ENCODE assay signal across 11 cellular contexts in the genomic region with DNA sequence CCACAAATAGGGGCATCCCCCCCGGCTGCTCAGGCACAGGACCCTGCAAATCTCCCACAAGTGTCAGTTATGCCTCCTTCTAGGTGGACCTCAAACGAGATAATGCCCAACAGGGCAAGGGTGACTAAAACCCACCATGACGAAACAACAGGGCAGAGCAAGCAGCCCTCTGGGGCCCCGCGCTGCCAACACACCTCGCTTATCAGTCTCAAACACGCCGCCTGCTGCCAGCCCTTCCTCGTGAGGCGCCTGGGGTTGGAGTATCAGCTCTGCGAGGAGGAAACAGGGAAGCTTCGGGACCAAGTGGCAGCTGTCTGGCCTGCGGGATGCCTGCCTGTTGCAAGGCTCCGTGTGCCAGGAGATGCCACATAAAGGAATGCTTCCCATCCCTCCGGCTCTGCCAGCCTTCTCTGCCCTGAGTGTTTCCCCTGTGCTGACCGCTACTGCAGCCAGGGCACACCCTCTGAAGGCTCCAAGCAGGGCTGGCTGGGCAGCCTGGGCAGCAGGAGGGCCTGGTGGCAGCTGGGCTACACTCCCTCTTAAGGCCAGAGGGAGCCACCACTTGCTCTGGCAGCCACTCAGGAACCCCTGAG. TPM values are rescaled to one million over a fixed set of nuclear protein-coding genes. Genes with fewer than 3 reads are reported as not detected.
A peak's percentile ranks its signal among the peaks of the same experiment; 100 is the strongest.
DNase-seq lines count a peak whose midpoint lies in the region; ATAC-seq and TF ChIP-seq lines count a peak whose summit lies in the region.
"Had no signal": no experiment of that assay in that cellular context is flagged by ENCODE, and none has a peak within 500 bp of the region (broad histone marks: within the 10 kb centered on the region; RNA-seq: fewer than 3 reads in every experiment).

No MANE protein-coding gene starts in this region.

- H2BK5ac ChIP-seq in mesenchymal stem cell (ENCODE audit: low read depth, low read length, poor library complexity, severe bottlenecking): no peak overlapping the region

- H3K9me3 ChIP-seq in duodenal mucosa (ENCODE audit: control insufficient read depth in 1 of 2, low read length in 2 of 2): no peaks in the 10 kb centered on the region
- H3K9me3 ChIP-seq in mesenchymal stem cell (ENCODE audit: control insufficient read depth, low read length): no peaks in the 10 kb centered on the region
- no peaks in the 10 kb centered on the region for H3K9me3 ChIP-seq in transverse colon
- H3K9me3 ChIP-seq: gastroesophageal sphincter had no signal

- no peak for TF ChIP-seq POLR2A in transverse colon (IDR thresholded peaks at IDR 0.05)

- peaks cover 2% of the 10 kb centered on the region for H3K79me1 ChIP-seq in mesenchymal stem cell (replicated peaks; ENCODE audit: low read length, poor library complexity, severe bottlenecking)

- H4K8ac ChIP-seq in mesenchymal stem cell (ENCODE audit: low read length): no peak overlapping the region

- peaks cover 63 to 69% of the 10 kb centered on the region in 2 donors for H3K4me1 ChIP-seq in duodenal mucosa (ENCODE audit: control insufficient read depth in 1 of 2, insufficient read depth in 2 of 2, low read length in 2 of 2)
- peaks cover 39% of the 10 kb centered on the region for H3K4me1 ChIP-seq in mesenchymal stem cell (ENCODE audit: control insufficient read depth, insufficient read depth, low read depth, low read length)
- peaks cover 12 to 53% (median 47%) of the 10 kb centered on the region in 4 donors for H3K4me1 ChIP-seq in transverse colon

- H3K36me3 ChIP-seq in duodenal mucosa (ENCODE audit: control insufficient read depth in 1 of 2, insufficient read depth in 2 of 2, low read length in 2 of 2) (peaks cover 0 to 11% of the 10 kb centered on the region in 2 donors), mesenchymal stem cell (ENCODE audit: control insufficient read depth in 1 of 2, insufficient read depth in 2 of 2, low read depth in 1 of 2, low read length in 2 of 2) (peaks cover 0 to 45% of the 10 kb centered on the region in 2 experiments), transverse colon (no peaks in the 10 kb centered on the region)

- WGBS in mesenchymal stem cell: 91% methylated on average over 16 of the region's 16 CpGs
- 45% methylated on average over 15 of the region's 16 CpGs; no CpG with 5 or more reads in 1 of the 2 donors for WGBS in transverse colon (ENCODE audit: low coverage in 1 of 2), 2 donors

- no peak overlapping the region for H3K23ac ChIP-seq in mesenchymal stem cell (ENCODE audit: low read length in 2 of 2)

- no peak overlapping the region for H3K18ac ChIP-seq in mesenchymal stem cell (ENCODE audit: low read depth in 1 of 2, low read length in 2 of 2)

- H2AK5ac ChIP-seq in mesenchymal stem cell (ENCODE audit: low read length, severe bottlenecking): peak overlapping the region; percentile 12

- no peak overlapping the region for H3K4me2 ChIP-seq in mesenchymal stem cell (ENCODE audit: low read length, poor library complexity, severe bottlenecking)

- no peak overlapping the region for H4K91ac ChIP-seq in mesenchymal stem cell (ENCODE audit: low read length)

- H3K14ac ChIP-seq in mesenchymal stem cell (ENCODE audit: low read length in 2 of 2): no peak overlapping the region

- no peak overlapping the region for H3K4ac ChIP-seq in mesenchymal stem cell (ENCODE audit: low read depth in 1 of 2, low read length in 2 of 2)

- no peak overlapping the region for H2BK15ac ChIP-seq in mesenchymal stem cell (ENCODE audit: low read depth, poor library complexity, severe bottlenecking)

- H3K27ac ChIP-seq in duodenal mucosa (ENCODE audit: low read depth, low read length): peak overlapping the region; percentile 36
- H3K27ac ChIP-seq in mesenchymal stem cell (ENCODE audit: low read length, poor library complexity, severe bottlenecking): no peak overlapping the region
- H3K27ac ChIP-seq in transverse colon: peak overlapping the region; percentile 23 to 84 (median 40)

- in situ Hi-C loops in transverse colon (cut with MboI; ENCODE audit: low pct_ligation_motif_present in 1 of 4, low pct_unique_long_range_greater_than_20kb in 1 of 4, low sequenced_read_pairs in 3 of 4): no loop called here

- TF ChIP-seq CTCF in transverse colon (IDR thresholded peaks at IDR 0.05): peak in 1 of 5 experiments; percentile 14

- intact Hi-C loops in transverse colon (cut with DNase I; ENCODE audit: low total_unique reads): no loop called here

- no peak overlapping the region for H3K4me3 ChIP-seq in duodenal mucosa (ENCODE audit: low read depth in 1 of 2, low read length in 2 of 2)
- H3K4me3 ChIP-seq in mesenchymal stem cell (ENCODE audit: insufficient read depth in 1 of 2, low read depth in 1 of 2, low read length in 2 of 2): no peak overlapping the region
- H3K4me3 ChIP-seq in transverse colon: no peak overlapping the region

- H2BK12ac ChIP-seq in mesenchymal stem cell (ENCODE audit: low read length in 2 of 2): peak overlapping the region in 1 of 2 experiments; percentile 6

- no peak for ATAC-seq in GM21529 (IDR thresholded peaks at IDR 0.05; ENCODE audit: unreplicated experiment)
- ATAC-seq: gastroesophageal sphincter, PC-3 had no signal

- no peak overlapping the region for H2AFZ ChIP-seq in mesenchymal stem cell (ENCODE audit: low read depth, low read length)

- H3K27me3 ChIP-seq in duodenal mucosa (ENCODE audit: control insufficient read depth in 1 of 2, insufficient read depth in 2 of 2, low read length in 2 of 2) (no peaks in the 10 kb centered on the region), mesenchymal stem cell (ENCODE audit: control insufficient read depth in 1 of 2, insufficient read depth in 1 of 2, low read length in 2 of 2) (no peaks in the 10 kb centered on the region), transverse colon (no peaks in the 10 kb centered on the region)
- H3K27me3 ChIP-seq: gastroesophageal sphincter had no signal

- H3K9ac ChIP-seq in duodenal mucosa (ENCODE audit: low read depth in 1 of 2, low read length in 2 of 2) (peak overlapping the region; percentile 49 to 57), mesenchymal stem cell (ENCODE audit: low read length) (no peak overlapping the region)

- DNase-seq in NCI-H69 (lab: John Stamatoyannopoulos, UW) (peak; percentile 43), mesenchymal stem cell (no peak), transverse colon (peak; percentile 77), HuH-7 (ENCODE audit: low spot score) (no peak)
- no peak for DNase-seq in activated CD4-positive, alpha-beta T cell treated with anti-CD3 and anti-CD28 coated beads for 48 hours
- DNase-seq: activated naive CD8-positive, alpha-beta T cell treated with anti-CD3 and anti-CD28 coated beads, Interleukin-2, amount 10 ng/mL, durations not matched to agents 7 days and 5 days; PC-3; stimulated activated naive CD4-positive, alpha-beta T cell had no signal

- H2BK120ac ChIP-seq in mesenchymal stem cell (ENCODE audit: low read depth, low read length): no peak overlapping the region

- no peak for TF ChIP-seq EP300 in transverse colon (IDR thresholded peaks at IDR 0.05; ENCODE audit: low read depth)

RNA-seq across cellular contexts. Expression of a gene that starts 2.5 kb away (rescaled TPM):
- polyA plus RNA-seq in mesenchymal stem cell (2013, experiment 1 of 2): 0.08 TPM
- polyA plus RNA-seq in mesenchymal stem cell (2013, experiment 2 of 2): 0.04 TPM
- total RNA-seq in transverse colon: 10 to 100 TPM in 3 of 4 donors, not detected in 1; 31.3 to 71.4 (median 50.0) TPM

RNA-seq across cellular contexts. Expression of a gene that starts 31.2 kb away (rescaled TPM):
- 9.8 TPM for polyA plus RNA-seq in mesenchymal stem cell (2013, experiment 1 of 2)
- polyA plus RNA-seq in mesenchymal stem cell (2013, experiment 2 of 2): 9.5 TPM
- 100 to 1,000 TPM in 2 of 4 donors, 10 to 100 TPM in 2; 25.1 to 129 (median 80.3) TPM for total RNA-seq in transverse colon

RNA-seq across cellular contexts. Expression of a gene that starts 31.4 kb away (rescaled TPM):
- 68.5 TPM for polyA plus RNA-seq in mesenchymal stem cell (2013, experiment 1 of 2)
- polyA plus RNA-seq in mesenchymal stem cell (2013, experiment 2 of 2): 71.8 TPM
- total RNA-seq in transverse colon: 10 to 100 TPM; 49.0 to 83.8 (median 71.4) TPM

RNA-seq across cellular contexts. Expression of a gene that starts 48.1 kb away (rescaled TPM):
- 2.6 TPM for polyA plus RNA-seq in mesenchymal stem cell (2013, experiment 1 of 2)
- 2.7 TPM for polyA plus RNA-seq in mesenchymal stem cell (2013, experiment 2 of 2)
- total RNA-seq in transverse colon: 1,000 to 10,000 TPM in 1 of 4 donors, 100 to 1,000 TPM in 2, 10 to 100 TPM in 1; 59.3 to 1,778 (median 829) TPM

Comparison
In these comparisons a context has a peak if more than half of its experiments do, and no peak if none do; other contexts are left out.
1. DNase-seq: peak in NCI-H69 (single experiment) and transverse colon (single experiment); none in mesenchymal stem cell (single experiment), activated CD4-positive, alpha-beta T cell treated with anti-CD3 and anti-CD28 coated beads for 48 hours (single experiment) and HuH-7 (single experiment).